ENCODE assay signal across 1 cellular context in genomic region chr16:712740-713250, GRCh38.
TF ChIP-seq lines count a peak whose summit lies in the region.

No MANE protein-coding gene starts in this region.

TF ChIP-seq in A549, 52 proteins besides CTCF, POLR2A, EP300 and RAD21 (continued from another document):
- TF ChIP-seq SMC3 (IDR thresholded peaks at IDR 0.05) (peak; percentile 45; the same call in 2 of the 3 replicates), GATA3 (IDR thresholded peaks at IDR 0.05; ENCODE audit: borderline replicate concordance) (peak; percentile 65; the same call in 1 of the 2 replicates), RFX5 (IDR thresholded peaks at IDR 0.05) (0 out of 2 replicates have a peak, but pooled peaks have one; percentile 4), CEBPB (IDR thresholded peaks at IDR 0.05) (peak; percentile 89 to 91), FOSL2 (IDR thresholded peaks at IDR 0.05) (peak; percentile 85), FOSL2 (CRISPR knock-in tag; IDR thresholded peaks at IDR 0.05) (peak; percentile 98)
- TF ChIP-seq, protein P1, sequence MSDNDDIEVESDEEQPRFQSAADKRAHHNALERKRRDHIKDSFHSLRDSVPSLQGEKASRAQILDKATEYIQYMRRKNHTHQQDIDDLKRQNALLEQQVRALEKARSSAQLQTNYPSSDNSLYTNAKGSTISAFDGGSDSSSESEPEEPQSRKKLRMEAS (IDR thresholded peaks at IDR 0.05), result peak; percentile 80
